Comparison of ENCODE assay signal across 9 cellular contexts in genomic region chr14:83071888-83072501, GRCh38.
DNase-seq lines count a peak whose midpoint lies in the region; ATAC-seq and TF ChIP-seq lines count a peak whose summit lies in the region.
"Had no signal": no experiment of that assay in that cellular context is flagged by ENCODE, and none has a peak within 500 bp of the region (broad histone marks: within the 10 kb centered on the region; RNA-seq: fewer than 3 reads in every experiment).

No MANE protein-coding gene starts in this region.

- no peaks in the 10 kb centered on the region for H3K9me3 ChIP-seq in smooth muscle cell (replicated peaks; ENCODE audit: low read depth)

- H3K36me3 Mint-ChIP-seq in WTC11 = no peaks in the 10 kb centered on the region
- H3K36me3 Mint-ChIP-seq: CD4-positive, CD25-positive, alpha-beta regulatory T cell had no signal

- H3K4me3 ChIP-seq in smooth muscle cell = peak overlapping the region; percentile 2

- TF ChIP-seq CTCF in WTC11 (IDR thresholded peaks at IDR 0.05) (0 out of 2 replicates have a peak, but pooled peaks have one; percentile 25), smooth muscle cell (IDR thresholded peaks at IDR 0.05; ENCODE audit: borderline replicate concordance, insufficient read depth, poor library complexity, severe bottlenecking) (peak; percentile 19)

- no peaks in the 10 kb centered on the region for H3K27me3 ChIP-seq in smooth muscle cell (ENCODE audit: low read depth)

- no peaks in the 10 kb centered on the region for H3K4me1 ChIP-seq in smooth muscle cell (ENCODE audit: low read depth)

- H3K9ac ChIP-seq in smooth muscle cell (ENCODE audit: low read depth) = no peak overlapping the region

- ATAC-seq in WTC11 (no peak), HG02623 (IDR thresholded peaks at IDR 0.05; ENCODE audit: unreplicated experiment) (no peak)

- intact Hi-C loops in cardiac septum (cut with DNase I) = no loop called here

- no peaks in the 10 kb centered on the region for H3K4me1 Mint-ChIP-seq in WTC11
- H3K4me1 Mint-ChIP-seq: CD4-positive, CD25-positive, alpha-beta regulatory T cell had no signal

- no peaks in the 10 kb centered on the region for H3F3A ChIP-seq in smooth muscle cell (ENCODE audit: low read depth)

- H2AFZ ChIP-seq in smooth muscle cell (ENCODE audit: low read depth) = peak overlapping the region; percentile 12

- no peak overlapping the region for H3K27ac ChIP-seq in smooth muscle cell (ENCODE audit: low read depth)

- 40% methylated on average over 5 of the region's 5 CpGs for WGBS in smooth muscle cell (ENCODE audit: low lambda C conversion rate)

- H3K27me3 Mint-ChIP-seq in WTC11 (ENCODE audit: low read depth) = no peaks in the 10 kb centered on the region
- H3K27me3 Mint-ChIP-seq: CD4-positive, CD25-positive, alpha-beta regulatory T cell had no signal

- H3K9me3 Mint-ChIP-seq in WTC11 = no peaks in the 10 kb centered on the region

- no peak overlapping the region for H3K4me3 Mint-ChIP-seq in WTC11
- H3K4me3 Mint-ChIP-seq: CD4-positive, CD25-positive, alpha-beta regulatory T cell had no signal

- no peak overlapping the region for H3K4me2 ChIP-seq in smooth muscle cell

- no peaks in the 10 kb centered on the region for H4K20me1 ChIP-seq in smooth muscle cell (ENCODE audit: low read depth)

- no peaks in the 10 kb centered on the region for H3K79me2 ChIP-seq in smooth muscle cell (ENCODE audit: low read depth)

- CTCF ChIA-PET in WTC11 (lab: Charles Lee) = interaction anchor here (0.6 to 1.3 kb wide), 4 partner anchors 9 to 200 kb away, joined by 3 to 4 read pairs (median 4); no protein-coding TSS in a partner anchor

- H3K36me3 ChIP-seq in smooth muscle cell (ENCODE audit: low read depth) = no peaks in the 10 kb centered on the region

- POLR2A ChIA-PET in WTC11 (lab: Charles Lee) = no interaction called here

- H3K27ac Mint-ChIP-seq in WTC11 = no peak overlapping the region
- H3K27ac Mint-ChIP-seq: CD4-positive, CD25-positive, alpha-beta regulatory T cell had no signal

- DNase-seq in SIG-M5 treated with dmso at 0.1 percent for 504 hours (lab: John Stamatoyannopoulos, UW; ENCODE audit: unreplicated experiment) (peak; percentile 72), SIG-M5 (lab: John Stamatoyannopoulos, UW) (no peak), LoVo (ENCODE audit: low spot score) (peak; percentile 40), WTC11 (ENCODE audit: low spot score) (no peak), smooth muscle cell (lab: John Stamatoyannopoulos, UW; ENCODE audit: unreplicated experiment) (no peak), cardiac septum (ENCODE audit: low spot score) (no peak)
- no peak for DNase-seq in central memory CD4-positive, alpha-beta T cell

TF ChIP-seq in WTC11, 78 proteins besides CTCF, POLR2A, EP300 and RAD21 (continues in another document):
- TF ChIP-seq GTF2I (CRISPR knock-in tag; conservative IDR thresholded peaks at IDR 0.05) (no peak), ZNF317 (CRISPR knock-in tag; IDR thresholded peaks at IDR 0.05; ENCODE audit: borderline replicate concordance, low read depth) (no peak), GABPB1 (CRISPR knock-in tag; IDR thresholded peaks at IDR 0.05) (no peak), FOXK1 (CRISPR knock-in tag; IDR thresholded peaks at IDR 0.05) (no peak), ZNF512 (CRISPR knock-in tag; IDR thresholded peaks at IDR 0.05; ENCODE audit: borderline replicate concordance) (no peak), NR3C1 (CRISPR knock-in tag; conservative IDR thresholded peaks at IDR 0.05; ENCODE audit: low read depth) (no peak), ARID4B (CRISPR knock-in tag; IDR thresholded peaks at IDR 0.05; ENCODE audit: borderline replicate concordance) (no peak), JAZF1 (CRISPR knock-in tag; IDR thresholded peaks at IDR 0.05) (no peak), ZNF423 (CRISPR knock-in tag; IDR thresholded peaks at IDR 0.05) (no peak), NR2C2 (CRISPR knock-in tag; IDR thresholded peaks at IDR 0.05) (no peak), TCF7 (CRISPR knock-in tag; IDR thresholded peaks at IDR 0.05; ENCODE audit: low read depth) (no peak), MLX (CRISPR knock-in tag; IDR thresholded peaks at IDR 0.05) (no peak), AR (CRISPR knock-in tag; IDR thresholded peaks at IDR 0.05) (no peak), ZNF396 (CRISPR knock-in tag; IDR thresholded peaks at IDR 0.05; ENCODE audit: borderline replicate concordance) (no peak), ZNF416 (CRISPR knock-in tag; IDR thresholded peaks at IDR 0.05) (no peak)

Comparison
In these comparisons a context has a peak if more than half of its experiments do, and no peak if none do; other contexts are left out.
1. DNase-seq: peak in SIG-M5 treated with dmso at 0.1 percent for 504 hours (single experiment) and LoVo (single experiment); none in SIG-M5 (single experiment), WTC11 (single experiment), smooth muscle cell (single experiment), central memory CD4-positive, alpha-beta T cell (single experiment) and cardiac septum (single experiment).